5 cellular contexts compared by ENCODE assay signal in the genomic region with DNA sequence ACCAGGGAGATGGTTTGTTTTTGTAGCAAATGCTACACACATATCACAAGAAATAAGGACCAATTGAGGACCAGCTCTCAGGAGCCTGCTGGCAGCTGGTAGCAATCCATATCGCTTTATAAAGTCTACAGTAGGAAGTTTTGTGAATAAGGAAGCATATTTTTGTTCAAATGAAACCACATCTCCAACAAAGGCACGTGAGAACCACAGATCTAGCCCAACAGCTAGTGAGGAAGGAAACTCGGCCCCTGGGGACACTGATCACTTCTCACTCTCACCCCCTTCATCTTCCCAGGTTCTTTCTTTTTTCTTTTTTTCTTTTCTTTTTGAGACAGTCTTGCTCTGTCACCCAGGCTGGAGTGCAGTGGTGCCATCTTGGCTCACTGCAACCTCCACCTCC. TPM values are rescaled to one million over a fixed set of nuclear protein-coding genes. Genes with fewer than 3 reads are reported as not detected.
"Had no signal": no experiment of that assay in that cellular context is flagged by ENCODE, and none has a peak within 500 bp of the region (broad histone marks: within the 10 kb centered on the region; RNA-seq: fewer than 3 reads in every experiment).

No MANE protein-coding gene starts in this region.

RNA-seq across cellular contexts. Expression of a gene that starts 42.1 kb away (rescaled TPM):
- total RNA-seq: neural crest cell, osteocyte, pulmonary artery endothelial cell, smooth muscle cell, temporal lobe had no signal
